In genomic region chrX:40950546-40950945, GRCh38 we compare ENCODE assay signal across 20 cellular contexts.
DNase-seq lines count a peak whose midpoint lies in the region; ATAC-seq and TF ChIP-seq lines count a peak whose summit lies in the region.
"Had no signal": no experiment of that assay in that cellular context is flagged by ENCODE, and none has a peak within 500 bp of the region (broad histone marks: within the 10 kb centered on the region; RNA-seq: fewer than 3 reads in every experiment).

No MANE protein-coding gene starts in this region.

- H3K9me3 ChIP-seq in HUES6 (ENCODE audit: control insufficient read depth, insufficient read depth, low read depth, low read length) (peaks cover 29% of the 10 kb centered on the region), endodermal cell (ENCODE audit: control insufficient read depth, low read length) (no peaks in the 10 kb centered on the region), iPS-18c (ENCODE audit: control insufficient read depth, insufficient read depth, low read length) (peaks cover 7% of the 10 kb centered on the region), suprapubic skin (no peaks in the 10 kb centered on the region)

- H3K27ac ChIP-seq in HUES6 (ENCODE audit: low read depth, low read length) (peak overlapping the region; percentile 94), endodermal cell (ENCODE audit: low read depth, low read length) (no peak overlapping the region), suprapubic skin (no peak overlapping the region)
- H3K27ac ChIP-seq: 22Rv1, HL-60, KMS-11 had no signal

- no peak for TF ChIP-seq POLR2A in suprapubic skin (IDR thresholded peaks at IDR 0.05)

- H3K9me3 Mint-ChIP-seq in endodermal cell = peaks cover 25% of the 10 kb centered on the region
- peaks cover 3% of the 10 kb centered on the region for H3K9me3 Mint-ChIP-seq in activated CD8-positive, alpha-beta memory T cell treated with anti-CD3 and anti-CD28 coated beads, Interleukin-2, amount 10 ng/mL, durations not matched to agents 7 days and 5 days (ENCODE audit: low read depth)

- TF ChIP-seq CTCF in endodermal cell (conservative IDR thresholded peaks at IDR 0.05) (no peak), suprapubic skin (IDR thresholded peaks at IDR 0.05) (no peak)

- TF ChIP-seq EP300 in suprapubic skin (IDR thresholded peaks at IDR 0.05) = no peak

- no peak overlapping the region for H3K4me3 Mint-ChIP-seq in endodermal cell
- H3K4me3 Mint-ChIP-seq in activated CD8-positive, alpha-beta memory T cell treated with anti-CD3 and anti-CD28 coated beads, Interleukin-2, amount 10 ng/mL, durations not matched to agents 7 days and 5 days = no peak overlapping the region
- H3K4me3 Mint-ChIP-seq: CD14-positive monocyte; CD8-positive, alpha-beta T cell had no signal

- no peaks in the 10 kb centered on the region for H3K36me3 Mint-ChIP-seq in endodermal cell (ENCODE audit: low read depth)
- H3K36me3 Mint-ChIP-seq in activated CD8-positive, alpha-beta memory T cell treated with anti-CD3 and anti-CD28 coated beads, Interleukin-2, amount 10 ng/mL, durations not matched to agents 7 days and 5 days = peaks cover 8% of the 10 kb centered on the region
- H3K36me3 Mint-ChIP-seq: CD14-positive monocyte; CD8-positive, alpha-beta T cell had no signal

- H3K27ac Mint-ChIP-seq in endodermal cell = peak overlapping the region; percentile 39
- no peak overlapping the region for H3K27ac Mint-ChIP-seq in activated CD8-positive, alpha-beta memory T cell treated with anti-CD3 and anti-CD28 coated beads, Interleukin-2, amount 10 ng/mL, durations not matched to agents 7 days and 5 days
- H3K27ac Mint-ChIP-seq: CD8-positive, alpha-beta T cell had no signal

- DNase-seq in ELF-1 (ENCODE audit: low read depth, low spot score) (peak; percentile 72), endodermal cell (peak; percentile 78), suprapubic skin (ENCODE audit: low spot score in 2 of 2) (no peak), NCI-H748 (lab: John Stamatoyannopoulos, UW; ENCODE audit: unreplicated experiment) (no peak)
- no peak for DNase-seq in activated CD8-positive, alpha-beta memory T cell treated with anti-CD3 and anti-CD28 coated beads, Interleukin-2, amount 10 ng/mL, durations not matched to agents 7 days and 5 days
- DNase-seq: CD8-positive, alpha-beta T cell; COR-L47; DMS153; DMS79 treated with DMSO at 0.1 percent for 48 hours; EL; GDM1; H7 had no signal

- H3K4me1 Mint-ChIP-seq in endodermal cell = peaks cover 16% of the 10 kb centered on the region
- H3K4me1 Mint-ChIP-seq in activated CD8-positive, alpha-beta memory T cell treated with anti-CD3 and anti-CD28 coated beads, Interleukin-2, amount 10 ng/mL, durations not matched to agents 7 days and 5 days = peaks cover 21% of the 10 kb centered on the region

- H3K9ac ChIP-seq in HUES6 (ENCODE audit: low read length) (peak overlapping the region; percentile 79), endodermal cell (ENCODE audit: extremely low read depth, low read length, poor library complexity, severe bottlenecking) (no peak overlapping the region)
- H3K9ac ChIP-seq: KMS-11 had no signal

- H3K27me3 ChIP-seq in HUES6 (ENCODE audit: control insufficient read depth, insufficient read depth, low read length) (no peaks in the 10 kb centered on the region), endodermal cell (ENCODE audit: control insufficient read depth, insufficient read depth, low read length, poor library complexity, severe bottlenecking) (no peaks in the 10 kb centered on the region), suprapubic skin (no peaks in the 10 kb centered on the region)

- no peaks in the 10 kb centered on the region for H3K27me3 Mint-ChIP-seq in endodermal cell (ENCODE audit: insufficient read depth)
- no peaks in the 10 kb centered on the region for H3K27me3 Mint-ChIP-seq in activated CD8-positive, alpha-beta memory T cell treated with anti-CD3 and anti-CD28 coated beads, Interleukin-2, amount 10 ng/mL, durations not matched to agents 7 days and 5 days

- H3K4me1 ChIP-seq in HUES6 (ENCODE audit: control insufficient read depth, insufficient read depth, low read length) (peaks cover 18% of the 10 kb centered on the region), endodermal cell (ENCODE audit: control insufficient read depth, insufficient read depth, low read length) (no peaks in the 10 kb centered on the region), suprapubic skin (no peaks in the 10 kb centered on the region)

- no peak for ATAC-seq in activated CD8-positive, alpha-beta memory T cell treated with anti-CD3 and anti-CD28 coated beads, Interleukin-2, amount 10 ng/mL, durations not matched to agents 7 days and 5 days
- no peak for ATAC-seq in HG03565 (IDR thresholded peaks at IDR 0.05; ENCODE audit: unreplicated experiment)
- ATAC-seq: CD8-positive, alpha-beta T cell; HepG2 had no signal

- CTCF ChIA-PET in activated CD8-positive, alpha-beta memory T cell treated with anti-CD3 and anti-CD28 coated beads, Interleukin-2, amount 10 ng/mL, durations not matched to agents 7 days and 5 days (lab: Charles Lee) = no interaction called here

- H3K4me3 ChIP-seq in HUES6 (ENCODE audit: low read depth, low read length) (peak overlapping the region; percentile 46), endodermal cell (ENCODE audit: low read length) (no peak overlapping the region), iPS-18c (ENCODE audit: insufficient read depth, low read depth, low read length) (0 out of 2 replicates have a peak overlapping the region, but pooled peaks have one; percentile 20), suprapubic skin (no peak overlapping the region)

- no peaks in the 10 kb centered on the region for H3K36me3 ChIP-seq in HUES6 (ENCODE audit: control insufficient read depth, insufficient read depth, low read length)
- H3K36me3 ChIP-seq in endodermal cell (ENCODE audit: control insufficient read depth, insufficient read depth, low read length) = no peaks in the 10 kb centered on the region
- no peaks in the 10 kb centered on the region for H3K36me3 ChIP-seq in suprapubic skin

- 43% methylated on average over 1 of the region's 1 CpG; no CpG with 5 or more reads in 1 of the 2 experiments for WGBS in endodermal cell (ENCODE audit: insufficient coverage in 1 of 2, insufficient read length in 1 of 2), 2 experiments
- 21% methylated on average over 1 of the region's 1 CpG for WGBS in suprapubic skin

Comparison
In these comparisons a context has a peak if more than half of its experiments do, and no peak if none do; other contexts are left out.
1. DNase-seq: peak in ELF-1 (single experiment) and endodermal cell (single experiment); none in suprapubic skin (0 of 2), activated CD8-positive, alpha-beta memory T cell treated with anti-CD3 and anti-CD28 coated beads, Interleukin-2, amount 10 ng/mL, durations not matched to agents 7 days and 5 days (single experiment) and NCI-H748 (single experiment).
2. H3K4me3 ChIP-seq: peak in HUES6 (single experiment) and iPS-18c (single experiment); none in endodermal cell (single experiment) and suprapubic skin (single experiment).